1 cellular context compared by ENCODE assay signal in genomic region chr6:158767714-158768113, GRCh38.
A peak's percentile ranks its signal among the peaks of the same experiment; 100 is the strongest.
TF ChIP-seq lines count a peak whose summit lies in the region.

No MANE protein-coding gene starts in this region.

TF ChIP-seq in H1, 55 proteins besides CTCF, POLR2A, EP300 and RAD21:
- TF ChIP-seq ATF2 (IDR thresholded peaks at IDR 0.05; ENCODE audit: low read length), result no peak
- TF ChIP-seq POLR2AphosphoS5 (IDR thresholded peaks at IDR 0.05; ENCODE audit: low read depth, low read length), result peak; percentile 48
